Comparison of ENCODE assay signal across 16 cellular contexts in the genomic region with DNA sequence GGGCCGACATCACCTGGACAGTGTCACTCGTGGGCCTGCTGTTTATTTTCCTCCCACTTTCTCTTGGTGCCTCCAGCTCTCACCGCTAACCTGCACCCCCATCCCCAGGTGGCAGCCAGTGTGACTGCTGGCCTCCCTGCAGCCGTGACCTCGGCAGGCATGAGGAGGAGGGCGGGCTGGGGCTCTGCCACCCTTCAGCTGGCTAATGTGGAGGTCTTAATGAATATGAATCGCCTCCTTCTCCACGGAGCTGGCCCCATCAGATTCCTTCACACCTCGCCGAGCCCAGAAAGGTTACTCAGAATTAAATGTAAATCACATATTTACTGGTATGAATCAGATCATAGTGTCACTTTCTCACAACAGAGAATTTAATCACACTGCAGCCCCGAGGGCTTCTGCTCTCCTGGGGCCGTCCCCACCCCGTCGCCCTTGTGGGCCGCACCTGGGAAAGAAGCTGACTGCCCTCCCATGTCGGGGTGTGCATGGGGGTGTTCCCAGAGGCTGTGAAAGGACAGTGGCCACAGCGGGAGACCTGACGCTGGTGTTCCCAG.
A peak's percentile ranks its signal among the peaks of the same experiment; 100 is the strongest.
DNase-seq lines count a peak whose midpoint lies in the region; ATAC-seq, FAIRE-seq and TF ChIP-seq lines count a peak whose summit lies in the region.
"Had no signal": no experiment of that assay in that cellular context is flagged by ENCODE, and none has a peak within 500 bp of the region (broad histone marks: within the 10 kb centered on the region; RNA-seq: fewer than 3 reads in every experiment).

No MANE protein-coding gene starts in this region.

- no peak for FAIRE-seq in H1 (lab: Jason Lieb, UNC)
- FAIRE-seq: K562 had no signal

- H3K27me3 Mint-ChIP-seq in activated T-cell treated with anti-CD3 and anti-CD28 coated beads, Interleukin-2, amount 50 U/mL, for 72 hours (ENCODE audit: low read depth), result peaks cover 49% of the 10 kb centered on the region

- no peak overlapping the region for H2BK20ac ChIP-seq in H1 (ENCODE audit: low read length)

- no peak overlapping the region for H2BK5ac ChIP-seq in H1 (ENCODE audit: low read depth, low read length)

- H2AFZ ChIP-seq in H1 (ENCODE audit: low read length), result no peak overlapping the region

- H3K27ac ChIP-seq in H1 (ENCODE audit: low read depth, low read length) (no peak overlapping the region), sigmoid colon (peak overlapping the region in 3 of 4 donors; percentile 58 to 82 (median 75)), psoas muscle (no peak overlapping the region)
- H3K27ac ChIP-seq: skin epidermis had no signal

- 85% methylated on average over 18 of the region's 18 CpGs; no CpG with 5 or more reads in 1 of the 2 experiments for WGBS in H1 (ENCODE audit: extremely low coverage in 1 of 2, insufficient coverage in 1 of 2, insufficient read length in 1 of 2, insufficient replicate concordance in 2 of 2, low coverage in 1 of 2, low lambda C conversion rate in 2 of 2, missing lambda C conversion rate in 1 of 2), 2 experiments
- 75 to 82% methylated on average over 18 of the region's 18 CpGs for WGBS in sigmoid colon, 2 donors
- 86 to 88% (median 87%) methylated on average over 18 of the region's 18 CpGs for WGBS in psoas muscle, 3 donors

- H3K36me3 Mint-ChIP-seq in activated T-cell treated with anti-CD3 and anti-CD28 coated beads, Interleukin-2, amount 50 U/mL, for 72 hours (ENCODE audit: insufficient read depth in 2 of 2), result peaks cover 0 to 2% of the 10 kb centered on the region in 2 donors

- CTCF ChIA-PET in H1 (lab: Charles Lee; ENCODE audit: partially characterized antibody), result interaction anchor here (0.6 to 3.2 kb wide), 10 partner anchors 9 to 877 kb away, joined by 3 to 12 read pairs (median 4); no protein-coding TSS in a partner anchor

- 0 out of 2 replicates have a peak overlapping the region, but pooled peaks have one; percentile 11 for H4K8ac ChIP-seq in H1 (ENCODE audit: extremely low read depth, insufficient read depth, low read length)

- H3K27ac Mint-ChIP-seq in activated T-cell treated with anti-CD3 and anti-CD28 coated beads, Interleukin-2, amount 50 U/mL, for 72 hours, result no peak overlapping the region
- H3K27ac Mint-ChIP-seq: activated CD4-positive, alpha-beta T cell treated with anti-CD3 and anti-CD28 coated beads, Interleukin-2, amount 10 ng/mL, durations not matched to agents 24 days and 14 days had no signal

- no peak overlapping the region for H3K23ac ChIP-seq in H1 (ENCODE audit: insufficient read length)

- no peaks in the 10 kb centered on the region for H3K23me2 ChIP-seq in H1 (ENCODE audit: low read depth, low read length)

- H3K9ac ChIP-seq in H1 (replicated peaks in 1 of 4; ENCODE audit: extremely low read depth in 1 of 4, low read depth in 3 of 4, low read length in 3 of 4), result no peak overlapping the region

- no peak overlapping the region for H3K4me3 ChIP-seq in H1 (ENCODE audit: extremely low read depth in 1 of 4, insufficient read depth in 2 of 4, low read depth in 3 of 4, low read length in 4 of 4)
- H3K4me3 ChIP-seq in sigmoid colon, result no peak overlapping the region
- H3K4me3 ChIP-seq in psoas muscle, result no peak overlapping the region
- H3K4me3 ChIP-seq: K562, skin epidermis had no signal

- no peak overlapping the region for H2AK5ac ChIP-seq in H1 (ENCODE audit: low read depth, low read length)

- no peaks in the 10 kb centered on the region for H3K36me3 ChIP-seq in H1 (ENCODE audit: control insufficient read depth in 2 of 4, insufficient read depth in 4 of 4, low read length in 3 of 4)
- no peaks in the 10 kb centered on the region for H3K36me3 ChIP-seq in sigmoid colon
- H3K36me3 ChIP-seq in psoas muscle (ENCODE audit: insufficient read depth in 1 of 2, low read depth in 1 of 2), result no peaks in the 10 kb centered on the region

- H2BK120ac ChIP-seq in H1 (replicated peaks; ENCODE audit: low read depth, low read length), result no peak overlapping the region

- TF ChIP-seq POLR2A in H1 (IDR thresholded peaks at IDR 0.05; ENCODE audit: control extremely low read depth in 1 of 2, low read depth in 2 of 2, low read length in 2 of 2), result no peak
- TF ChIP-seq POLR2A in sigmoid colon (IDR thresholded peaks at IDR 0.05), result no peak

- no peaks in the 10 kb centered on the region for H3K9me3 ChIP-seq in H1 (ENCODE audit: insufficient read depth in 2 of 2, low read depth in 1 of 2, low read length in 1 of 2)
- no peaks in the 10 kb centered on the region for H3K9me3 ChIP-seq in sigmoid colon
- H3K9me3 ChIP-seq in psoas muscle, result no peaks in the 10 kb centered on the region

- H2BK12ac ChIP-seq in H1 (ENCODE audit: low read depth, low read length), result no peak overlapping the region

- H4K20me1 ChIP-seq in H1 (replicated peaks in 1 of 2; ENCODE audit: control insufficient read depth in 1 of 2, insufficient read depth in 2 of 2, low read length in 2 of 2), result no peaks in the 10 kb centered on the region

- no peak overlapping the region for H3K14ac ChIP-seq in H1 (ENCODE audit: insufficient read length)

- H4K5ac ChIP-seq in H1 (ENCODE audit: insufficient read length, low read depth, low read length), result no peak overlapping the region

- peaks cover 66% of the 10 kb centered on the region for H3K4me1 Mint-ChIP-seq in activated T-cell treated with anti-CD3 and anti-CD28 coated beads, Interleukin-2, amount 50 U/mL, for 72 hours (ENCODE audit: low read depth)

- H3K4me3 Mint-ChIP-seq in activated T-cell treated with anti-CD3 and anti-CD28 coated beads, Interleukin-2, amount 50 U/mL, for 72 hours, result peak overlapping the region in 1 of 2 donors; percentile 32
- H3K4me3 Mint-ChIP-seq: activated CD4-positive, alpha-beta T cell treated with anti-CD3 and anti-CD28 coated beads, Interleukin-2, amount 10 ng/mL, durations not matched to agents 24 days and 14 days had no signal

- H3K27me3 ChIP-seq in H1 (replicated peaks in 1 of 4; ENCODE audit: control insufficient read depth in 3 of 4, extremely low read depth in 1 of 4, insufficient read depth in 3 of 4, low read length in 3 of 4), result no peaks in the 10 kb centered on the region
- no peaks in the 10 kb centered on the region for H3K27me3 ChIP-seq in sigmoid colon
- no peaks in the 10 kb centered on the region for H3K27me3 ChIP-seq in psoas muscle (ENCODE audit: insufficient read depth in 3 of 3, low read length in 2 of 3)

- H3K4me2 ChIP-seq in H1 (ENCODE audit: insufficient read depth in 1 of 2, low read depth in 2 of 2, low read length in 2 of 2), result no peak overlapping the region

- peaks cover 0 to 11% (median 6%) of the 10 kb centered on the region in 4 experiments; a peak in 5 of 7 replicates for H3K4me1 ChIP-seq in H1 (replicated peaks in 1 of 4; ENCODE audit: control insufficient read depth in 3 of 4, insufficient read depth in 4 of 4, low read length in 3 of 4)
- peaks cover 0 to 79% (median 66%) of the 10 kb centered on the region in 4 donors for H3K4me1 ChIP-seq in sigmoid colon
- peaks cover 11% of the 10 kb centered on the region for H3K4me1 ChIP-seq in psoas muscle

- H3K4ac ChIP-seq in H1 (replicated peaks; ENCODE audit: insufficient read length, low read depth, low read length), result no peak overlapping the region

- H3K79me1 ChIP-seq in H1 (ENCODE audit: low read depth, low read length), result no peaks in the 10 kb centered on the region

- no peak overlapping the region for H3K18ac ChIP-seq in H1 (ENCODE audit: extremely low read depth, low read length)

- no peak for TF ChIP-seq RAD21 in H1 (IDR thresholded peaks at IDR 0.05 in 1 of 2, conservative IDR thresholded peaks at IDR 0.05 in 1 of 2; ENCODE audit: low read depth in 2 of 2, low read length in 2 of 2)

- intact Hi-C loops in sigmoid colon (cut with DNase I), result loop anchor here (5.0 to 10.0 kb wide), 2 partner anchors 74 to 116 kb away; no protein-coding TSS in a partner anchor
- intact Hi-C loops in psoas muscle (cut with DNase I), result loop anchor here in 1 of 2 donors (10.0 kb wide), 2 partner anchors 154 to 694 kb away; no protein-coding TSS in a partner anchor

- DNase-seq in activated T-cell treated with anti-CD3 and anti-CD28 coated beads, Interleukin-2, amount 50 U/mL, for 72 hours, result peak in 1 of 2 donors; percentile 21
- no peak for DNase-seq in activated T-cell treated with anti-CD3 and anti-CD28 coated beads, Interleukin-2, amount 50 U/mL, for 1 hour
- DNase-seq in H1 (ENCODE audit: low read depth in 1 of 2, low spot score in 2 of 2), result no peak
- DNase-seq in sigmoid colon, result no peak
- DNase-seq in DMS79 treated with DMSO at 0.1 percent for 48 hours (lab: John Stamatoyannopoulos, UW), result no peak
- DNase-seq in psoas muscle, result no peak
- DNase-seq in NCI-H2029 treated with DMSO at 0.1 percent for 48 hours (lab: John Stamatoyannopoulos, UW), result no peak
- DNase-seq: activated CD4-positive, alpha-beta T cell treated with anti-CD3 and anti-CD28 coated beads, Interleukin-2, amount 10 ng/mL, durations not matched to agents 24 days and 14 days; activated effector memory CD4-positive, alpha-beta T cell treated with Interleukin-2 at 50 U/mL for 16 hours; DMS 273 treated with DMSO at 0.1 percent for 48 hours; NCI-H146; NCI-H524 treated with DMSO at 0.1 percent for 48 hours; T-helper 2 cell had no signal

- no peak for TF ChIP-seq EP300 in H1 (IDR thresholded peaks at IDR 0.05; ENCODE audit: borderline replicate concordance in 1 of 2, low read depth in 2 of 2, low read length in 2 of 2)
- TF ChIP-seq EP300 in sigmoid colon (IDR thresholded peaks at IDR 0.05), result no peak

- no peak overlapping the region for H3K56ac ChIP-seq in H1 (replicated peaks; ENCODE audit: insufficient read length, low read depth, low read length)

- ATAC-seq in activated T-cell treated with anti-CD3 and anti-CD28 coated beads, Interleukin-2, amount 50 U/mL, for 72 hours (replicated peaks in 1 of 2), result peak; percentile 57 to 66
- peak; percentile 36 for ATAC-seq in HG03175 (IDR thresholded peaks at IDR 0.05; ENCODE audit: unreplicated experiment)
- ATAC-seq in psoas muscle, result no peak
- ATAC-seq: K562 had no signal

- no peaks in the 10 kb centered on the region for H3K9me3 Mint-ChIP-seq in activated T-cell treated with anti-CD3 and anti-CD28 coated beads, Interleukin-2, amount 50 U/mL, for 72 hours
- H3K9me3 Mint-ChIP-seq: activated CD4-positive, alpha-beta T cell treated with anti-CD3 and anti-CD28 coated beads, Interleukin-2, amount 10 ng/mL, durations not matched to agents 24 days and 14 days had no signal

- no peak overlapping the region for H4K91ac ChIP-seq in H1 (replicated peaks; ENCODE audit: insufficient read length, low read length)

- no peak overlapping the region for H2BK15ac ChIP-seq in H1 (ENCODE audit: low read length)

- H3K79me2 ChIP-seq in H1 (ENCODE audit: control insufficient read depth in 1 of 2, insufficient read depth in 2 of 2, low read length in 2 of 2), result no peaks in the 10 kb centered on the region

- TF ChIP-seq CTCF in H1 (IDR thresholded peaks at IDR 0.05; ENCODE audit: control extremely low read depth in 1 of 3, insufficient read depth in 1 of 3, low read depth in 1 of 3, low read length in 3 of 3) (no peak), sigmoid colon (IDR thresholded peaks at IDR 0.05) (no peak), psoas muscle (IDR thresholded peaks at IDR 0.05) (no peak)

- POLR2A ChIA-PET in H1 (lab: Charles Lee; ENCODE audit: partially characterized antibody), result no interaction called here

TF ChIP-seq in H1, 55 proteins besides CTCF, POLR2A, EP300 and RAD21 (continues in another document):
- no peak for TF ChIP-seq CBX5 (IDR thresholded peaks at IDR 0.05; ENCODE audit: low read depth, low read length)
- TF ChIP-seq GABPA (IDR thresholded peaks at IDR 0.05; ENCODE audit: borderline replicate concordance, insufficient read depth, low read length), result no peak
- no peak for TF ChIP-seq RXRA (IDR thresholded peaks at IDR 0.05; ENCODE audit: insufficient read depth, low read depth, low read length)

Comparison
In these comparisons a context has a peak if more than half of its experiments do, and no peak if none do; other contexts are left out.
1. ATAC-seq: peak in activated T-cell treated with anti-CD3 and anti-CD28 coated beads, Interleukin-2, amount 50 U/mL, for 72 hours (2 of 2) and HG03175 (single experiment); none in psoas muscle (0 of 4).
2. H3K27ac ChIP-seq: peak in sigmoid colon (3 of 4); none in H1 (single experiment) and psoas muscle (single experiment).